In genomic region chr16:63655846-63656245, GRCh38 we compare ENCODE assay signal across 26 cellular contexts.
DNase-seq lines count a peak whose midpoint lies in the region; FAIRE-seq and TF ChIP-seq lines count a peak whose summit lies in the region.
"Had no signal": no experiment of that assay in that cellular context is flagged by ENCODE, and none has a peak within 500 bp of the region (broad histone marks: within the 10 kb centered on the region; RNA-seq: fewer than 3 reads in every experiment).

No MANE protein-coding gene starts in this region.

- no peak for TF ChIP-seq CTCF in endodermal cell (conservative IDR thresholded peaks at IDR 0.05)
- TF ChIP-seq CTCF in keratinocyte (optimal IDR thresholded peaks at IDR 0.05 in 1 of 3, IDR thresholded peaks at IDR 0.05 in 1 of 3, conservative IDR thresholded peaks at IDR 0.05 in 1 of 3; ENCODE audit: extremely low read depth in 1 of 3, insufficient read depth in 2 of 3, low read length in 3 of 3): no peak
- no peak for TF ChIP-seq CTCF in type B pancreatic cell (conservative IDR thresholded peaks at IDR 0.05)

- H3K9ac ChIP-seq in endodermal cell (ENCODE audit: extremely low read depth, low read length, poor library complexity, severe bottlenecking): no peak overlapping the region
- no peak overlapping the region for H3K9ac ChIP-seq in keratinocyte (ENCODE audit: control insufficient read depth, extremely low read depth, insufficient read depth, low read length)

- DNase-seq in NCI-H146 (lab: John Stamatoyannopoulos, UW) (peak; percentile 45), NCI-H146 treated with DMSO at 0.1 percent for 48 hours (lab: John Stamatoyannopoulos, UW; ENCODE audit: unreplicated experiment) (no peak), NCI-H526 treated with DMSO at 0.1 percent for 48 hours (lab: John Stamatoyannopoulos, UW) (peak; percentile 72), endodermal cell (no peak), keratinocyte (ENCODE audit: low read depth, low spot score) (no peak), type B pancreatic cell (ENCODE audit: extremely low spot score, unreplicated experiment) (no peak), posterior cingulate gyrus (no peak), posterior vena cava (ENCODE audit: low spot score) (no peak)
- DNase-seq: 8988T; ACHN; BE2C; CD8-positive, alpha-beta memory T cell; DMS153; DND-41; NCI-H1092; NCI-H1436 treated with DMSO at 0.1 percent for 48 hours; NCI-H2029; NCI-H2227 treated with DMSO at 0.1 percent for 48 hours; NCI-H82; NK-92 treated with Interleukin-12 subunit alpha and Interleukin-12 subunit beta, amount 100 ng/mL, for 24 hours; PC-3; SHP77 had no signal

- H3K36me3 Mint-ChIP-seq in endodermal cell (ENCODE audit: low read depth) (no peaks in the 10 kb centered on the region), type B pancreatic cell (no peaks in the 10 kb centered on the region)
- H3K36me3 Mint-ChIP-seq: CD14-positive monocyte; CD8-positive, alpha-beta memory T cell had no signal

- H3K27me3 ChIP-seq in endodermal cell (ENCODE audit: control insufficient read depth, insufficient read depth, low read length, poor library complexity, severe bottlenecking) (no peaks in the 10 kb centered on the region), keratinocyte (ENCODE audit: control insufficient read depth, extremely low read depth, insufficient read depth, low read length) (no peaks in the 10 kb centered on the region)
- H3K27me3 ChIP-seq: BE2C had no signal

- H3K4me1 ChIP-seq in endodermal cell (ENCODE audit: control insufficient read depth, insufficient read depth, low read length): no peaks in the 10 kb centered on the region
- H3K4me1 ChIP-seq in keratinocyte (ENCODE audit: control insufficient read depth, extremely low read depth, insufficient read depth, low read length): peaks cover 3% of the 10 kb centered on the region
- H3K4me1 ChIP-seq: BE2C had no signal

- no peaks in the 10 kb centered on the region for H3K79me2 ChIP-seq in keratinocyte (ENCODE audit: control insufficient read depth, insufficient read depth, low read length)

- H3K4me3 Mint-ChIP-seq in endodermal cell (no peak overlapping the region), type B pancreatic cell (no peak overlapping the region)
- H3K4me3 Mint-ChIP-seq: CD14-positive monocyte; CD8-positive, alpha-beta memory T cell had no signal

- H3K9me3 ChIP-seq in endodermal cell (ENCODE audit: control insufficient read depth, low read length) (no peaks in the 10 kb centered on the region), keratinocyte (ENCODE audit: control insufficient read depth, low read depth, low read length) (no peaks in the 10 kb centered on the region)
- H3K9me3 ChIP-seq: BE2C had no signal

- H3K4me2 ChIP-seq in keratinocyte (ENCODE audit: control insufficient read depth, extremely low read depth, insufficient read depth, low read depth, low read length): no peak overlapping the region

- no peaks in the 10 kb centered on the region for H3K4me1 Mint-ChIP-seq in endodermal cell
- no peaks in the 10 kb centered on the region for H3K4me1 Mint-ChIP-seq in type B pancreatic cell (ENCODE audit: unreplicated experiment)
- H3K4me1 Mint-ChIP-seq: CD14-positive monocyte; CD8-positive, alpha-beta memory T cell had no signal

- H3K9me3 Mint-ChIP-seq in endodermal cell (no peaks in the 10 kb centered on the region), type B pancreatic cell (no peaks in the 10 kb centered on the region)

- no peak overlapping the region for H2AFZ ChIP-seq in keratinocyte (ENCODE audit: control insufficient read depth, low read length)

- WGBS in endodermal cell (ENCODE audit: insufficient coverage in 1 of 2, insufficient read length in 1 of 2), 2 experiments: 73 to 83% methylated on average over 4 of the region's 4 CpGs

- no peaks in the 10 kb centered on the region for H4K20me1 ChIP-seq in keratinocyte (ENCODE audit: control insufficient read depth, extremely low read depth, insufficient read depth, low read length)

- no peaks in the 10 kb centered on the region for H3K27me3 Mint-ChIP-seq in endodermal cell (ENCODE audit: insufficient read depth)
- no peaks in the 10 kb centered on the region for H3K27me3 Mint-ChIP-seq in type B pancreatic cell
- H3K27me3 Mint-ChIP-seq: CD8-positive, alpha-beta memory T cell had no signal

- H3K27ac Mint-ChIP-seq in endodermal cell: no peak overlapping the region
- no peak overlapping the region for H3K27ac Mint-ChIP-seq in type B pancreatic cell
- H3K27ac Mint-ChIP-seq: CD14-positive monocyte; CD8-positive, alpha-beta memory T cell had no signal

- peak; percentile 81 for FAIRE-seq in keratinocyte (lab: Jason Lieb, UNC)
- FAIRE-seq: GM19239, H54 had no signal

- intact Hi-C loops in posterior cingulate gyrus (cut with DNase I) (no loop called here), posterior vena cava (cut with DNase I) (no loop called here)

- H3K36me3 ChIP-seq in endodermal cell (ENCODE audit: control insufficient read depth, insufficient read depth, low read length) (no peaks in the 10 kb centered on the region), keratinocyte (ENCODE audit: control insufficient read depth in 2 of 2, extremely low read depth in 1 of 2, insufficient read depth in 2 of 2, low read length in 2 of 2) (no peaks in the 10 kb centered on the region)
- H3K36me3 ChIP-seq: BE2C had no signal

- dilution Hi-C loops in keratinocyte (cut with MboI; ENCODE audit: extremely low pct_ligation_motif_present, low sequenced_read_pairs): no loop called here

- H3K27ac ChIP-seq in endodermal cell (ENCODE audit: low read depth, low read length) (peak overlapping the region; percentile 33), keratinocyte (ENCODE audit: control insufficient read depth, insufficient read depth, low read length) (peak overlapping the region; percentile 10)
- H3K27ac ChIP-seq: HL-60 had no signal

- H3K4me3 ChIP-seq in endodermal cell (ENCODE audit: low read length) (no peak overlapping the region), keratinocyte (ENCODE audit: control insufficient read depth in 2 of 3, extremely low read depth in 1 of 3, insufficient read depth in 2 of 3, low read depth in 1 of 3, low read length in 3 of 3) (no peak overlapping the region)

- H3K9me1 ChIP-seq in keratinocyte (ENCODE audit: control insufficient read depth, extremely low read depth, insufficient read depth, low read length): no peaks in the 10 kb centered on the region

Comparison
In these comparisons a context has a peak if more than half of its experiments do, and no peak if none do; other contexts are left out.
1. DNase-seq: peak in NCI-H146 (single experiment) and NCI-H526 treated with DMSO at 0.1 percent for 48 hours (single experiment); none in NCI-H146 treated with DMSO at 0.1 percent for 48 hours (single experiment), endodermal cell (single experiment), keratinocyte (single experiment), type B pancreatic cell (single experiment), posterior cingulate gyrus (0 of 10) and posterior vena cava (single experiment).